1 cellular context compared by ENCODE assay signal in genomic region chr1:92480200-92480812, GRCh38.
TF ChIP-seq lines count a peak whose summit lies in the region.

No MANE protein-coding gene starts in this region.

TF ChIP-seq in H1, 55 proteins besides CTCF, POLR2A, EP300 and RAD21:
- TF ChIP-seq ZNF274 (IDR thresholded peaks at IDR 0.05; ENCODE audit: borderline replicate concordance, extremely low read depth, low read length) (no peak), BRCA1 (IDR thresholded peaks at IDR 0.05; ENCODE audit: low read depth, low read length) (no peak), USF2 (IDR thresholded peaks at IDR 0.05; ENCODE audit: low read length) (no peak), HDAC2 (IDR thresholded peaks at IDR 0.05; ENCODE audit: borderline replicate concordance in 1 of 2, low read depth in 2 of 2, low read length in 2 of 2) (no peak; a peak in 1 of 4 replicates), CHD2 (IDR thresholded peaks at IDR 0.05; ENCODE audit: low read length) (0 out of 2 replicates have a peak, but pooled peaks have one; percentile 23), MAFK (IDR thresholded peaks at IDR 0.05; ENCODE audit: low read depth, low read length) (no peak), E2F6 (IDR thresholded peaks at IDR 0.05) (peak; percentile 98), SIN3A (conservative IDR thresholded peaks at IDR 0.05 in 1 of 2, IDR thresholded peaks at IDR 0.05 in 1 of 2; ENCODE audit: low read depth in 1 of 2, low read length in 2 of 2) (no peak), EZH2 (IDR thresholded peaks at IDR 0.05; ENCODE audit: low read depth, low read length, severe bottlenecking) (peak; percentile 99), SUZ12 (IDR thresholded peaks at IDR 0.05; ENCODE audit: low read length) (peak; percentile 99), CTBP2 (IDR thresholded peaks at IDR 0.05; ENCODE audit: borderline replicate concordance, insufficient read depth, insufficient read length, low read length) (peak; percentile 46), JUN (IDR thresholded peaks at IDR 0.05; ENCODE audit: low read depth, low read length) (no peak), ATF3 (IDR thresholded peaks at IDR 0.05; ENCODE audit: insufficient read depth, low read depth, low read length) (no peak), BACH1 (IDR thresholded peaks at IDR 0.05; ENCODE audit: low read length) (no peak), GABPA (IDR thresholded peaks at IDR 0.05; ENCODE audit: borderline replicate concordance, insufficient read depth, low read length) (no peak), POU5F1 (IDR thresholded peaks at IDR 0.05; ENCODE audit: low read depth, low read length) (no peak), SIRT6 (IDR thresholded peaks at IDR 0.05; ENCODE audit: low read length) (no peak), RBBP5 (IDR thresholded peaks at IDR 0.05; ENCODE audit: borderline replicate concordance, low read depth, low read length) (peak; percentile 14; the same call in 1 of the 2 replicates), RNF2 (IDR thresholded peaks at IDR 0.05; ENCODE audit: borderline replicate concordance, low read depth, low read length, missing control alignments, poor library complexity, severe bottlenecking) (peak; percentile 91), JUND (IDR thresholded peaks at IDR 0.05; ENCODE audit: low read length) (no peak), MAX (IDR thresholded peaks at IDR 0.05) (peak; percentile 100), CBX5 (IDR thresholded peaks at IDR 0.05; ENCODE audit: low read depth, low read length) (no peak), KDM4A (IDR thresholded peaks at IDR 0.05; ENCODE audit: low read depth, low read length, severe bottlenecking) (peak; percentile 96)
TF ChIP-seq in H1: peak in this region for 9.
